Comparison of ENCODE assay signal across 21 cellular contexts in genomic region chr2:180449171-180449570, GRCh38.
A peak's percentile ranks its signal among the peaks of the same experiment; 100 is the strongest.
DNase-seq lines count a peak whose midpoint lies in the region; FAIRE-seq and TF ChIP-seq lines count a peak whose summit lies in the region.
"Had no signal": no experiment of that assay in that cellular context is flagged by ENCODE, and none has a peak within 500 bp of the region (broad histone marks: within the 10 kb centered on the region; RNA-seq: fewer than 3 reads in every experiment).

No MANE protein-coding gene starts in this region.

- H3K79me2 ChIP-seq in astrocyte (ENCODE audit: insufficient read depth, low read length): no peaks in the 10 kb centered on the region

- TF ChIP-seq CTCF in astrocyte (IDR thresholded peaks at IDR 0.05; ENCODE audit: insufficient read depth, low read depth, low read length) (no peak), fibroblast of mammary gland (conservative IDR thresholded peaks at IDR 0.05; ENCODE audit: control insufficient read depth, insufficient read depth, low read depth, low read length) (no peak)

- no peak overlapping the region for H2AFZ ChIP-seq in astrocyte (ENCODE audit: low read depth, low read length)

- H3K27me3 ChIP-seq in astrocyte (ENCODE audit: insufficient read depth, low read length): no peaks in the 10 kb centered on the region
- H3K27me3 ChIP-seq: BLaER1 had no signal

- no peaks in the 10 kb centered on the region for H3K9me3 Mint-ChIP-seq in astrocyte (ENCODE audit: unreplicated experiment)
- H3K9me3 Mint-ChIP-seq: IgD-negative memory B cell had no signal

- no peaks in the 10 kb centered on the region for H3K36me3 Mint-ChIP-seq in astrocyte (ENCODE audit: low read depth, unreplicated experiment)
- H3K36me3 Mint-ChIP-seq: CD4-positive, alpha-beta memory T cell had no signal

- H3K4me1 Mint-ChIP-seq in astrocyte (ENCODE audit: low read depth, unreplicated experiment): no peaks in the 10 kb centered on the region
- H3K4me1 Mint-ChIP-seq: CD4-positive, alpha-beta memory T cell; IgD-negative memory B cell had no signal

- no peaks in the 10 kb centered on the region for H4K20me1 ChIP-seq in astrocyte (ENCODE audit: insufficient read depth, low read length)
- H4K20me1 ChIP-seq: BLaER1 had no signal

- no peaks in the 10 kb centered on the region for H3K9me3 ChIP-seq in astrocyte (ENCODE audit: insufficient read depth, low read depth, low read length)
- H3K9me3 ChIP-seq: BLaER1, Caco-2 had no signal

- H3K36me3 ChIP-seq in astrocyte (ENCODE audit: insufficient read depth, low read length): no peaks in the 10 kb centered on the region
- H3K36me3 ChIP-seq: BLaER1 had no signal

- H3K9ac ChIP-seq in astrocyte (ENCODE audit: low read length): no peak overlapping the region
- H3K9ac ChIP-seq: BLaER1 had no signal

- H3K4me2 ChIP-seq in astrocyte (ENCODE audit: low read length): no peak overlapping the region
- H3K4me2 ChIP-seq: BLaER1 had no signal

- no peaks in the 10 kb centered on the region for H3K4me1 ChIP-seq in astrocyte (ENCODE audit: insufficient read depth, low read length)
- H3K4me1 ChIP-seq: BLaER1, Caco-2 had no signal

- peak; percentile 59 for DNase-seq in NCI-H524 treated with DMSO at 0.1 percent for 48 hours (lab: John Stamatoyannopoulos, UW)
- DNase-seq in astrocyte (ENCODE audit: low read depth): peak; percentile 3
- peak; percentile 13 for DNase-seq in fibroblast of mammary gland (ENCODE audit: low read depth)
- DNase-seq in skeletal muscle cell (ENCODE audit: low read depth): peak; percentile 6
- DNase-seq in pons (ENCODE audit: low spot score): no peak
- no peak for DNase-seq in nucleus accumbens (lab: John Stamatoyannopoulos, UW)
- DNase-seq in iPS-NIHi11 (ENCODE audit: low spot score): no peak
- no peak for DNase-seq in DMS79 (lab: John Stamatoyannopoulos, UW)
- DNase-seq: Caco-2; CD4-positive, alpha-beta memory T cell; DMS153; GDM1; NCI-H1694 treated with DMSO at 0.1 percent for 48 hours; NCI-H2081 treated with DMSO at 0.1 percent for 48 hours; NCI-H2171 treated with DMSO at 0.1 percent for 48 hours; SHP77 treated with DMSO at 0.1 percent for 48 hours had no signal

- no peak overlapping the region for H3K4me3 Mint-ChIP-seq in astrocyte (ENCODE audit: unreplicated experiment)
- H3K4me3 Mint-ChIP-seq: CD4-positive, alpha-beta memory T cell; IgD-negative memory B cell had no signal

- H3K4me3 ChIP-seq in astrocyte (ENCODE audit: insufficient read depth, low read depth, low read length) (no peak overlapping the region), fibroblast of mammary gland (ENCODE audit: control insufficient read depth, low read depth, low read length) (no peak overlapping the region), skeletal muscle cell (ENCODE audit: low read depth, low read length) (no peak overlapping the region)
- H3K4me3 ChIP-seq: BLaER1, SK-N-MC had no signal

- H3K27ac ChIP-seq in astrocyte (ENCODE audit: low read depth, low read length): no peak overlapping the region
- H3K27ac ChIP-seq: BLaER1, RWPE1, SK-N-MC had no signal

- no peak overlapping the region for H3K27ac Mint-ChIP-seq in astrocyte (ENCODE audit: unreplicated experiment)
- H3K27ac Mint-ChIP-seq: CD4-positive, alpha-beta memory T cell; IgD-negative memory B cell had no signal

- no peak for FAIRE-seq in astrocyte (lab: Jason Lieb, UNC)
- FAIRE-seq: GM18507 had no signal

- no peaks in the 10 kb centered on the region for H3K27me3 Mint-ChIP-seq in astrocyte (ENCODE audit: low read depth, unreplicated experiment)
- H3K27me3 Mint-ChIP-seq: CD4-positive, alpha-beta memory T cell; IgD-negative memory B cell had no signal

Comparison
In these comparisons a context has a peak if more than half of its experiments do, and no peak if none do; other contexts are left out.
1. DNase-seq: peak in NCI-H524 treated with DMSO at 0.1 percent for 48 hours (single experiment), astrocyte (single experiment), fibroblast of mammary gland (single experiment) and skeletal muscle cell (single experiment); none in pons (single experiment), nucleus accumbens (0 of 56), iPS-NIHi11 (single experiment) and DMS79 (single experiment).